In the genomic region with DNA sequence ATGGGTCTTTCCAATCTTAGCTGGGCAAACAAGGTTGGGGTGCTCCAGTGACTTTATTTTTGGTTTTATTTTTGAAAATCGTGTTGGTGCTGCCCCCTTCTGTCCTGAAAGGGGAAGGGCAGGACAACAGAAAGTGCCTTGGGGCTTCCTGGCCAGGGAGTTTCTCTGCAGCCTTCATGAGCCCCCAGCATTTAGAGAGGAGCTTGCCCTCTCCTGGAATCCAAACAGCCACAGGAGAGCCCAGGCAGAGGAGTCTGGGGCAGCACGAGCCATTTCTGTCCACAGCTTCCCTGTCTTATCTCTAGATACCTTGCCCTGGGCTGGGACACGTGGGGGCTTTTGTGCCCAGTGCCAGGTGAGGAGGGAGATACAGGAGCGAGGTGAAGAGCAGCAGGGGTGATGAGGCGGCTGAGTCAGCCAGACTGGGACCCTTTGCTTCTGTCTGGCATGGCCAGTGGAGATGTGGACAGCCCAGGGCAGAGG, we compare ENCODE assay signal across 8 cellular contexts. TPM values are rescaled to one million over a fixed set of nuclear protein-coding genes. Genes with fewer than 3 reads are reported as not detected.
A peak's percentile ranks its signal among the peaks of the same experiment; 100 is the strongest.
DNase-seq lines count a peak whose midpoint lies in the region; ATAC-seq and TF ChIP-seq lines count a peak whose summit lies in the region.

No MANE protein-coding gene starts in this region.

- no peak overlapping the region for H3K27ac ChIP-seq in psoas muscle

- DNase-seq in Right ventricle myocardium superior (no peak), left ventricle myocardium superior (no peak), NCI-H2107 (lab: John Stamatoyannopoulos, UW) (peak; percentile 37), activated T-cell treated with anti-CD3 and anti-CD28 coated beads for 4 hours (peak; percentile 38), fibroblast of the conjunctiva (ENCODE audit: low read depth) (peak; percentile 34), psoas muscle (no peak)

- no peaks in the 10 kb centered on the region for H3K9me3 ChIP-seq in psoas muscle

- peak; percentile 32 for ATAC-seq in Right ventricle myocardium superior (ENCODE audit: poor library complexity)
- no peak for ATAC-seq in left ventricle myocardium superior
- ATAC-seq in psoas muscle: peak in 2 of 4 donors; percentile 27 to 48
- no peak for ATAC-seq in HG02885 (IDR thresholded peaks at IDR 0.05; ENCODE audit: poor library complexity, unreplicated experiment)
- ATAC-seq in GM21526 (IDR thresholded peaks at IDR 0.05; ENCODE audit: low FRiP score, unreplicated experiment): no peak

- TF ChIP-seq CTCF in psoas muscle (IDR thresholded peaks at IDR 0.05): peak; percentile 81

- intact Hi-C loops in Right ventricle myocardium superior (cut with DNase I) (loop anchor here (10.0 kb wide), 1 partner anchor 169 kb away; the partner anchor contains the start of genes C12orf57 and RNU7-1), left ventricle myocardium superior (cut with micrococcal nuclease) (loop anchor here (10.0 kb wide), 1 partner anchor 49 kb away; the partner anchor contains the start of gene C1S), psoas muscle (cut with DNase I) (loop anchor here (5.0 to 10.0 kb wide), 2 partner anchors 166 to 249 kb away; partner anchors contain the start of gene TPI1 (in 1 of the 2))

- peaks cover 10% of the 10 kb centered on the region for H3K4me1 ChIP-seq in psoas muscle

- no peak overlapping the region for H3K4me3 ChIP-seq in psoas muscle

- 39 to 46% (median 39%) methylated on average over 5 of the region's 5 CpGs for WGBS in psoas muscle, 3 donors

- no peaks in the 10 kb centered on the region for H3K27me3 ChIP-seq in psoas muscle (ENCODE audit: insufficient read depth in 3 of 3, low read length in 2 of 3)

- H3K36me3 ChIP-seq in psoas muscle (ENCODE audit: insufficient read depth in 1 of 2, low read depth in 1 of 2): no peaks in the 10 kb centered on the region

RNA-seq across cellular contexts. Expression of gene C1RL, which starts 4.4 kb away (rescaled TPM):
- 10.7 TPM for total RNA-seq in Right ventricle myocardium superior
- total RNA-seq in left ventricle myocardium superior: 10.9 TPM
- 10 to 100 TPM; 14.6 to 17.0 (median 15.5) TPM for total RNA-seq in psoas muscle
- 1 to 10 TPM; 2.7 to 6.2 (median 5.1) TPM for polyA plus RNA-seq in psoas muscle

RNA-seq across cellular contexts. Expression of gene RBP5, which starts 15.3 kb away (rescaled TPM):
- total RNA-seq in Right ventricle myocardium superior (0.46 TPM), left ventricle myocardium superior (0.89 TPM), psoas muscle (under 1 TPM in 2 of 4 donors, not detected in 2; 0.48 to 0.61 TPM)
- 1 to 10 TPM in 2 of 3 donors, under 1 TPM in 1; 0.18 to 1.4 (median 1.2) TPM for polyA plus RNA-seq in psoas muscle

RNA-seq across cellular contexts. Expression of gene CLSTN3, which starts 16.7 kb away (rescaled TPM):
- total RNA-seq in Right ventricle myocardium superior (3.7 TPM), left ventricle myocardium superior (6.4 TPM), psoas muscle (1 to 10 TPM; 2.8 to 5.1 (median 3.3) TPM)
- polyA plus RNA-seq in psoas muscle: 1 to 10 TPM; 1.2 to 3.6 (median 1.3) TPM

RNA-seq across cellular contexts. Expression of gene C1R, which starts 21.2 kb away (rescaled TPM):
- total RNA-seq in Right ventricle myocardium superior (165 TPM), left ventricle myocardium superior (142 TPM), psoas muscle (10 to 100 TPM; 63.2 to 70.9 (median 68.1) TPM)
- 10 to 100 TPM; 32.4 to 58.4 (median 44.5) TPM for polyA plus RNA-seq in psoas muscle

RNA-seq across cellular contexts. Expression of gene C1S, which starts 52.9 kb away (rescaled TPM):
- total RNA-seq in Right ventricle myocardium superior (142 TPM), left ventricle myocardium superior (116 TPM), psoas muscle (10 to 100 TPM; 49.0 to 98.5 (median 75.6) TPM)
- polyA plus RNA-seq in psoas muscle: 10 to 100 TPM; 35.9 to 44.4 (median 38.2) TPM

Comparison
In these comparisons a context has a peak if more than half of its experiments do, and no peak if none do; other contexts are left out.
1. DNase-seq: peak in NCI-H2107 (single experiment), activated T-cell treated with anti-CD3 and anti-CD28 coated beads for 4 hours (single experiment) and fibroblast of the conjunctiva (single experiment); none in Right ventricle myocardium superior (single experiment), left ventricle myocardium superior (single experiment) and psoas muscle (0 of 2).